11 cellular contexts compared by ENCODE assay signal in genomic region chr6:52566853-52567279, GRCh38. TPM values are rescaled to one million over a fixed set of nuclear protein-coding genes. Genes with fewer than 3 reads are reported as not detected.
DNase-seq lines count a peak whose midpoint lies in the region; ATAC-seq, FAIRE-seq and TF ChIP-seq lines count a peak whose summit lies in the region.
"Had no signal": no experiment of that assay in that cellular context is flagged by ENCODE, and none has a peak within 500 bp of the region (broad histone marks: within the 10 kb centered on the region; RNA-seq: fewer than 3 reads in every experiment).

No MANE protein-coding gene starts in this region.

- H3K9me3 ChIP-seq in hepatocyte (ENCODE audit: low read depth) (no peaks in the 10 kb centered on the region), upper lobe of right lung (no peaks in the 10 kb centered on the region)

- FAIRE-seq in GM19239 (lab: Jason Lieb, UNC): no peak

- H3K9me2 ChIP-seq in hepatocyte (replicated peaks; ENCODE audit: insufficient read depth): no peaks in the 10 kb centered on the region

- no peak overlapping the region for H3K4me3 ChIP-seq in brain microvascular endothelial cell (ENCODE audit: low read depth, low read length)
- no peak overlapping the region for H3K4me3 ChIP-seq in hepatocyte
- no peak overlapping the region for H3K4me3 ChIP-seq in upper lobe of right lung

- peaks cover 18% of the 10 kb centered on the region for H3K36me3 ChIP-seq in brain microvascular endothelial cell (replicated peaks)
- no peaks in the 10 kb centered on the region for H3K36me3 ChIP-seq in hepatocyte (replicated peaks; ENCODE audit: insufficient read depth, low read depth)
- H3K36me3 ChIP-seq in upper lobe of right lung: no peaks in the 10 kb centered on the region

- H3K4me2 ChIP-seq in hepatocyte: no peak overlapping the region

- H3K4me1 ChIP-seq in hepatocyte (ENCODE audit: insufficient read depth) (peaks cover 51% of the 10 kb centered on the region), upper lobe of right lung (peaks cover 43% of the 10 kb centered on the region)

- H4K20me1 ChIP-seq in hepatocyte (ENCODE audit: insufficient read depth, poor library complexity, severe bottlenecking): peaks cover 6% of the 10 kb centered on the region

- H3K79me2 ChIP-seq in hepatocyte: peaks cover 97% of the 10 kb centered on the region

- DNase-seq in Right ventricle myocardium inferior (ENCODE audit: missing footprints) (no peak), cardiac septum (ENCODE audit: low spot score) (no peak), brain microvascular endothelial cell (peak; percentile 100), hepatocyte (ENCODE audit: low spot score) (peak; percentile 36), upper lobe of right lung (no peak), GM19239 (ENCODE audit: insufficient read length, low spot score) (no peak), DMS53 treated with DMSO at 0.1 percent for 48 hours (lab: John Stamatoyannopoulos, UW; ENCODE audit: unreplicated experiment) (no peak)
- DNase-seq: 8988T; NCI-H1048; stimulated activated CD4-positive, alpha-beta T cell treated with anti-CD3 and anti-CD28 coated beads, Interleukin-12 subunit alpha, Interleukin-12 subunit beta, amount 100 ng/mL, for 4 hours had no signal

- TF ChIP-seq CTCF in brain microvascular endothelial cell (IDR thresholded peaks at IDR 0.05; ENCODE audit: low read depth, low read length, missing control alignments): no peak
- TF ChIP-seq CTCF in hepatocyte (IDR thresholded peaks at IDR 0.05; ENCODE audit: poor library complexity): no peak
- no peak for TF ChIP-seq CTCF in upper lobe of right lung (IDR thresholded peaks at IDR 0.05)

- H3K27ac ChIP-seq in brain microvascular endothelial cell (peak overlapping the region; percentile 98), hepatocyte (peak overlapping the region; percentile 66), upper lobe of right lung (peak overlapping the region; percentile 30)

- intact Hi-C loops in Right ventricle myocardium inferior (cut with DNase I) (no loop called here), cardiac septum (cut with DNase I) (no loop called here), upper lobe of right lung (cut with DNase I) (loop anchor here (10.0 kb wide), 1 partner anchor 52 kb away; no protein-coding TSS in a partner anchor)

- H3K27me3 ChIP-seq in brain microvascular endothelial cell (replicated peaks): no peaks in the 10 kb centered on the region
- no peaks in the 10 kb centered on the region for H3K27me3 ChIP-seq in hepatocyte
- H3K27me3 ChIP-seq in upper lobe of right lung: no peaks in the 10 kb centered on the region

- peak; percentile 56 for ATAC-seq in Right ventricle myocardium inferior
- peak; percentile 38 for ATAC-seq in upper lobe of right lung
- ATAC-seq in HG02973 (IDR thresholded peaks at IDR 0.05; ENCODE audit: unreplicated experiment): no peak

- H2AFZ ChIP-seq in hepatocyte: no peak overlapping the region

- WGBS in hepatocyte (ENCODE audit: low lambda C conversion rate, missing lambda C conversion rate): 36% methylated on average over 3 of the region's 3 CpGs

- in situ Hi-C loops in brain microvascular endothelial cell (cut with HindIII; ENCODE audit: low pct_ligation_motif_present, low sequenced_read_pairs): no loop called here

RNA-seq across cellular contexts. Expression of gene TRAM2, which starts 10.0 kb away (rescaled TPM):
- total RNA-seq in Right ventricle myocardium inferior: 12.6 TPM
- 10.3 TPM for total RNA-seq in cardiac septum
- 47.6 and 48.2 TPM in 2 replicates for total RNA-seq in hepatocyte
- 20.8 and 29.6 TPM in 2 replicates for polyA plus RNA-seq in hepatocyte
- total RNA-seq in upper lobe of right lung: 24.2 TPM

Comparison
In these comparisons a context has a peak if more than half of its experiments do, and no peak if none do; other contexts are left out.
1. DNase-seq: peak in brain microvascular endothelial cell (single experiment) and hepatocyte (single experiment); none in Right ventricle myocardium inferior (single experiment), cardiac septum (single experiment), upper lobe of right lung (single experiment), GM19239 (single experiment) and DMS53 treated with DMSO at 0.1 percent for 48 hours (single experiment).
2. H3K27ac ChIP-seq: peak in every context shown above with its lines; median percentile 98 in brain microvascular endothelial cell; 66 in hepatocyte; 30 in upper lobe of right lung.